Comparison of ENCODE assay signal across 9 cellular contexts in genomic region chr2:207473203-207473865, GRCh38. TPM values are rescaled to one million over a fixed set of nuclear protein-coding genes. Genes with fewer than 3 reads are reported as not detected.
DNase-seq lines count a peak whose midpoint lies in the region; ATAC-seq and TF ChIP-seq lines count a peak whose summit lies in the region.
"Had no signal": no experiment of that assay in that cellular context is flagged by ENCODE, and none has a peak within 500 bp of the region (broad histone marks: within the 10 kb centered on the region; RNA-seq: fewer than 3 reads in every experiment).

No MANE protein-coding gene starts in this region.

- TF ChIP-seq CTCF in neural progenitor cell (IDR thresholded peaks at IDR 0.05), result peak; percentile 73

- peaks cover 27% of the 10 kb centered on the region for H3F3A ChIP-seq in neural progenitor cell (ENCODE audit: low read depth)

- no peaks in the 10 kb centered on the region for H3K36me3 Mint-ChIP-seq in activated T-cell treated with anti-CD3 and anti-CD28 coated beads, Interleukin-2, amount 50 U/mL, for 72 hours (ENCODE audit: insufficient read depth in 2 of 2)
- no peaks in the 10 kb centered on the region for H3K36me3 Mint-ChIP-seq in neural progenitor cell

- H3K9me3 Mint-ChIP-seq in activated T-cell treated with anti-CD3 and anti-CD28 coated beads, Interleukin-2, amount 50 U/mL, for 72 hours, result no peaks in the 10 kb centered on the region
- no peaks in the 10 kb centered on the region for H3K9me3 Mint-ChIP-seq in neural progenitor cell

- no peaks in the 10 kb centered on the region for H3K27me3 ChIP-seq in neural progenitor cell

- peaks cover 35% of the 10 kb centered on the region for H3K4me1 Mint-ChIP-seq in activated T-cell treated with anti-CD3 and anti-CD28 coated beads, Interleukin-2, amount 50 U/mL, for 72 hours (ENCODE audit: low read depth)
- H3K4me1 Mint-ChIP-seq in neural progenitor cell, result peaks cover 52% of the 10 kb centered on the region

- H3K4me3 ChIP-seq in neural progenitor cell, result no peak overlapping the region

- H3K4me1 ChIP-seq in neural progenitor cell, result peaks cover 16% of the 10 kb centered on the region

- H3K4me2 ChIP-seq in neural progenitor cell, result peak overlapping the region; percentile 47

- DNase-seq in NCI-H146 (lab: John Stamatoyannopoulos, UW) (peak; percentile 10), NCI-H146 treated with DMSO at 0.1 percent for 48 hours (lab: John Stamatoyannopoulos, UW; ENCODE audit: unreplicated experiment) (no peak), NCI-H510A treated with DMSO at 0.1 percent for 48 hours (lab: John Stamatoyannopoulos, UW) (peak; percentile 69), foreskin melanocyte (peak; percentile 67), neural progenitor cell (ENCODE audit: low spot score) (peak; percentile 79)
- peak; percentile 53 for DNase-seq in activated T-cell treated with anti-CD3 and anti-CD28 coated beads, Interleukin-2, amount 50 U/mL, for 72 hours
- DNase-seq in activated CD4-positive, CD25-positive, alpha-beta regulatory T cell (lab: John Stamatoyannopoulos, UW), result no peak

- no peak overlapping the region for H3K4me3 Mint-ChIP-seq in activated T-cell treated with anti-CD3 and anti-CD28 coated beads, Interleukin-2, amount 50 U/mL, for 72 hours
- H3K4me3 Mint-ChIP-seq in neural progenitor cell, result no peak overlapping the region
- H3K4me3 Mint-ChIP-seq: B cell had no signal

- H3K36me3 ChIP-seq in neural progenitor cell, result no peaks in the 10 kb centered on the region

- H3K27ac ChIP-seq in neural progenitor cell, result no peak overlapping the region

- no peaks in the 10 kb centered on the region for H4K20me1 ChIP-seq in neural progenitor cell (ENCODE audit: low read depth)

- H3K9me3 ChIP-seq in neural progenitor cell (ENCODE audit: low read depth), result no peaks in the 10 kb centered on the region

- no peak overlapping the region for H3K9ac ChIP-seq in neural progenitor cell

- H3K27me3 Mint-ChIP-seq in activated T-cell treated with anti-CD3 and anti-CD28 coated beads, Interleukin-2, amount 50 U/mL, for 72 hours (ENCODE audit: low read depth), result no peaks in the 10 kb centered on the region
- peaks cover 10% of the 10 kb centered on the region for H3K27me3 Mint-ChIP-seq in neural progenitor cell (ENCODE audit: insufficient read depth, low read depth)
- H3K27me3 Mint-ChIP-seq: B cell had no signal

- H2AFZ ChIP-seq in neural progenitor cell (replicated peaks), result no peak overlapping the region

- H3K79me2 ChIP-seq in neural progenitor cell (ENCODE audit: low read depth), result no peaks in the 10 kb centered on the region

- peak; percentile 53 for ATAC-seq in HG03342 (IDR thresholded peaks at IDR 0.05; ENCODE audit: unreplicated experiment)
- ATAC-seq in activated T-cell treated with anti-CD3 and anti-CD28 coated beads, Interleukin-2, amount 50 U/mL, for 72 hours (replicated peaks in 1 of 2), result peak; percentile 89 to 90

- H3K27ac Mint-ChIP-seq in activated T-cell treated with anti-CD3 and anti-CD28 coated beads, Interleukin-2, amount 50 U/mL, for 72 hours, result peak overlapping the region; percentile 26
- H3K27ac Mint-ChIP-seq in neural progenitor cell, result peak overlapping the region; percentile 96
- H3K27ac Mint-ChIP-seq: B cell had no signal

RNA-seq across cellular contexts. Expression of gene CREB1, which starts 56.4 kb away (rescaled TPM):
- total RNA-seq in activated T-cell treated with anti-CD3 and anti-CD28 coated beads, Interleukin-2, amount 50 U/mL, for 72 hours, result 100 to 1,000 TPM; 125 to 143 TPM
- total RNA-seq in neural progenitor cell (ENCODE audit: low replicate concordance), result 118 and 164 TPM in 2 replicates

Comparison
In these comparisons a context has a peak if more than half of its experiments do, and no peak if none do; other contexts are left out.
1. DNase-seq: peak in NCI-H146 (single experiment), NCI-H510A treated with DMSO at 0.1 percent for 48 hours (single experiment), activated T-cell treated with anti-CD3 and anti-CD28 coated beads, Interleukin-2, amount 50 U/mL, for 72 hours (2 of 2), foreskin melanocyte (single experiment) and neural progenitor cell (single experiment); none in NCI-H146 treated with DMSO at 0.1 percent for 48 hours (single experiment) and activated CD4-positive, CD25-positive, alpha-beta regulatory T cell (0 of 4).